In genomic region chr12:20404576-20405346, GRCh38 we compare ENCODE assay signal across 12 cellular contexts. TPM values are rescaled to one million over a fixed set of nuclear protein-coding genes. Genes with fewer than 3 reads are reported as not detected.
DNase-seq lines count a peak whose midpoint lies in the region; ATAC-seq and TF ChIP-seq lines count a peak whose summit lies in the region.
"Had no signal": no experiment of that assay in that cellular context is flagged by ENCODE, and none has a peak within 500 bp of the region (broad histone marks: within the 10 kb centered on the region; RNA-seq: fewer than 3 reads in every experiment).

No MANE protein-coding gene starts in this region.

- H3K36me3 Mint-ChIP-seq in activated CD4-positive, alpha-beta T cell treated with anti-CD3 and anti-CD28 coated beads, Interleukin-2, amount 10 ng/mL, durations not matched to agents 24 days and 14 days (ENCODE audit: low read depth), result no peaks in the 10 kb centered on the region

- WGBS in heart right ventricle, 2 donors, result 40 to 50% methylated on average over 6 of the region's 6 CpGs

- intact Hi-C loops in Right ventricle myocardium inferior (cut with DNase I), result no loop called here
- intact Hi-C loops in cardiac septum (cut with DNase I), result no loop called here
- intact Hi-C loops in heart right ventricle (cut with DNase I), result no loop called here
- intact Hi-C loops in activated CD4-positive, alpha-beta T cell treated with anti-CD3 and anti-CD28 coated beads, Interleukin-2, amount 10 ng/mL, durations not matched to agents 24 days and 14 days (cut with micrococcal nuclease), result no loop called here

- DNase-seq in Right ventricle myocardium inferior (ENCODE audit: missing footprints), result no peak
- DNase-seq in cardiac septum (ENCODE audit: low spot score), result no peak
- peak; percentile 55 for DNase-seq in UCSD-AML1 (lab: John Stamatoyannopoulos, UW; ENCODE audit: unreplicated experiment)
- peak; percentile 19 for DNase-seq in heart right ventricle
- DNase-seq in 8988T, result no peak
- no peak for DNase-seq in activated CD4-positive, alpha-beta T cell treated with anti-CD3 and anti-CD28 coated beads, Interleukin-2, amount 10 ng/mL, durations not matched to agents 24 days and 14 days
- DNase-seq: activated CD4-positive, alpha-beta T cell treated with anti-CD3 and anti-CD28 coated beads, Interleukin-2, amount 50 U/mL, for 4 hours; MM.1S had no signal

- ATAC-seq in Right ventricle myocardium inferior, result peak; percentile 40
- ATAC-seq in heart right ventricle, result peak in 7 of 8 donors; percentile 32 to 59 (median 42)
- ATAC-seq in GM21786 (IDR thresholded peaks at IDR 0.05; ENCODE audit: unreplicated experiment), result no peak
- ATAC-seq in HG03521 (IDR thresholded peaks at IDR 0.05; ENCODE audit: unreplicated experiment), result no peak

- no peak overlapping the region for H3K4me3 ChIP-seq in heart right ventricle
- H3K4me3 ChIP-seq: upper lobe of left lung had no signal

- no peak overlapping the region for H3K4me3 Mint-ChIP-seq in activated CD4-positive, alpha-beta T cell treated with anti-CD3 and anti-CD28 coated beads, Interleukin-2, amount 10 ng/mL, durations not matched to agents 24 days and 14 days
- H3K4me3 Mint-ChIP-seq: nephron had no signal

- no peaks in the 10 kb centered on the region for H3K9me3 Mint-ChIP-seq in activated CD4-positive, alpha-beta T cell treated with anti-CD3 and anti-CD28 coated beads, Interleukin-2, amount 10 ng/mL, durations not matched to agents 24 days and 14 days
- H3K9me3 Mint-ChIP-seq: nephron had no signal

- TF ChIP-seq CTCF in heart right ventricle (IDR thresholded peaks at IDR 0.05), result no peak

- H3K27me3 ChIP-seq in heart right ventricle, result no peaks in the 10 kb centered on the region
- H3K27me3 ChIP-seq: upper lobe of left lung had no signal

- H3K4me1 Mint-ChIP-seq in activated CD4-positive, alpha-beta T cell treated with anti-CD3 and anti-CD28 coated beads, Interleukin-2, amount 10 ng/mL, durations not matched to agents 24 days and 14 days, result no peaks in the 10 kb centered on the region
- H3K4me1 Mint-ChIP-seq: nephron had no signal

- H3K4me1 ChIP-seq in heart right ventricle, result peaks cover 0 to 67% (median 30%) of the 10 kb centered on the region in 9 donors
- H3K4me1 ChIP-seq: upper lobe of left lung had no signal

- peak overlapping the region in 5 of 10 donors; percentile 1 to 42 (median 17) for H3K27ac ChIP-seq in heart right ventricle
- H3K27ac ChIP-seq: upper lobe of left lung had no signal

- H3K27ac Mint-ChIP-seq in activated CD4-positive, alpha-beta T cell treated with anti-CD3 and anti-CD28 coated beads, Interleukin-2, amount 10 ng/mL, durations not matched to agents 24 days and 14 days, result no peak overlapping the region
- H3K27ac Mint-ChIP-seq: nephron had no signal

- no peaks in the 10 kb centered on the region for H3K9me3 ChIP-seq in heart right ventricle
- H3K9me3 ChIP-seq: upper lobe of left lung had no signal

- no peaks in the 10 kb centered on the region for H3K27me3 Mint-ChIP-seq in activated CD4-positive, alpha-beta T cell treated with anti-CD3 and anti-CD28 coated beads, Interleukin-2, amount 10 ng/mL, durations not matched to agents 24 days and 14 days

- no peaks in the 10 kb centered on the region for H3K36me3 ChIP-seq in heart right ventricle
- H3K36me3 ChIP-seq: upper lobe of left lung had no signal

RNA-seq across cellular contexts. Expression of gene PDE3A, which starts 36.4 kb away (rescaled TPM):
- total RNA-seq in Right ventricle myocardium inferior (152 TPM), cardiac septum (132 TPM), heart right ventricle (100 to 1,000 TPM; 186 to 362 (median 239) TPM)
- polyA plus RNA-seq in heart right ventricle, result 10 to 100 TPM; 18.8 to 51.1 TPM
- not detected in 2 replicates for total RNA-seq in activated CD4-positive, alpha-beta T cell treated with anti-CD3 and anti-CD28 coated beads, Interleukin-2, amount 10 ng/mL, durations not matched to agents 24 days and 14 days

Comparison
In these comparisons a context has a peak if more than half of its experiments do, and no peak if none do; other contexts are left out.
1. DNase-seq: peak in UCSD-AML1 (single experiment) and heart right ventricle (2 of 2); none in Right ventricle myocardium inferior (single experiment), cardiac septum (single experiment), 8988T (single experiment) and activated CD4-positive, alpha-beta T cell treated with anti-CD3 and anti-CD28 coated beads, Interleukin-2, amount 10 ng/mL, durations not matched to agents 24 days and 14 days (single experiment).
2. ATAC-seq: peak in Right ventricle myocardium inferior (single experiment) and heart right ventricle (7 of 8); none in GM21786 (single experiment) and HG03521 (single experiment).
3. RNA of gene PDE3A, which starts 36.4 kb away (total RNA-seq): 186 to 362 TPM in heart right ventricle, 152 TPM in Right ventricle myocardium inferior (single experiment) and 132 TPM in cardiac septum (single experiment); not detected in activated CD4-positive, alpha-beta T cell treated with anti-CD3 and anti-CD28 coated beads, Interleukin-2, amount 10 ng/mL, durations not matched to agents 24 days and 14 days; every median in the first group is over 100 times any median in the second.